8 cellular contexts compared by ENCODE assay signal in genomic region chr3:45689787-45690145, GRCh38. TPM values are rescaled to one million over a fixed set of nuclear protein-coding genes. Genes with fewer than 3 reads are reported as not detected.
DNase-seq lines count a peak whose midpoint lies in the region; ATAC-seq and TF ChIP-seq lines count a peak whose summit lies in the region.

No MANE protein-coding gene starts in this region.

- peak overlapping the region; percentile 87 for H3K4me3 Mint-ChIP-seq in activated CD4-positive, alpha-beta T cell treated with anti-CD3 and anti-CD28 coated beads, Interleukin-2, amount 10 ng/mL, durations not matched to agents 24 days and 14 days

- peak overlapping the region; percentile 94 for H3K27ac Mint-ChIP-seq in activated CD4-positive, alpha-beta T cell treated with anti-CD3 and anti-CD28 coated beads, Interleukin-2, amount 10 ng/mL, durations not matched to agents 24 days and 14 days

- no peaks in the 10 kb centered on the region for H3K27me3 ChIP-seq in layer of hippocampus (ENCODE audit: control insufficient read depth, insufficient read depth, low read length)
- no peaks in the 10 kb centered on the region for H3K27me3 ChIP-seq in thoracic aorta (replicated peaks; ENCODE audit: insufficient read depth)

- peaks cover 17 to 33% of the 10 kb centered on the region in 2 donors for H3K4me1 ChIP-seq in thoracic aorta (ENCODE audit: control insufficient read depth in 1 of 2, low read depth in 2 of 2)

- H3K27ac ChIP-seq in adipose tissue (ENCODE audit: low read depth, low read length): peak overlapping the region; percentile 68
- peak overlapping the region; percentile 85 for H3K27ac ChIP-seq in layer of hippocampus (ENCODE audit: low read depth, low read length)
- peak overlapping the region; percentile 84 to 88 for H3K27ac ChIP-seq in thoracic aorta

- intact Hi-C loops in activated CD4-positive, alpha-beta T cell treated with anti-CD3 and anti-CD28 coated beads, Interleukin-2, amount 10 ng/mL, durations not matched to agents 24 days and 14 days (cut with micrococcal nuclease): loop anchor here (1.0 to 10.0 kb wide), 5 partner anchors 21 to 605 kb away; partner anchors contain the start of gene TMEM158

- peaks cover 4% of the 10 kb centered on the region for H3K27me3 Mint-ChIP-seq in activated CD4-positive, alpha-beta T cell treated with anti-CD3 and anti-CD28 coated beads, Interleukin-2, amount 10 ng/mL, durations not matched to agents 24 days and 14 days

- DNase-seq in activated CD4-positive, alpha-beta T cell treated with anti-CD3 and anti-CD28 coated beads, Interleukin-2, amount 10 ng/mL, durations not matched to agents 24 days and 14 days: no peak
- no peak for DNase-seq in activated CD4-positive, alpha-beta T cell treated with anti-CD3 and anti-CD28 coated beads, Interleukin-2, amount 50 U/mL, for 48 hours
- DNase-seq in thoracic aorta (ENCODE audit: low spot score) (no peak), SW 1271 (lab: John Stamatoyannopoulos, UW) (no peak), NOMO-1 treated with DMSO at 0.1 percent for 48 hours (lab: John Stamatoyannopoulos, UW; ENCODE audit: unreplicated experiment) (no peak)
- DNase-seq in stimulated activated CD8-positive, alpha-beta memory T cell treated with anti-CD3 and anti-CD28 coated beads, Interleukin-4, amount 100 ng/mL, for 48 hours: no peak

- H3K4me1 Mint-ChIP-seq in activated CD4-positive, alpha-beta T cell treated with anti-CD3 and anti-CD28 coated beads, Interleukin-2, amount 10 ng/mL, durations not matched to agents 24 days and 14 days: peaks cover 49% of the 10 kb centered on the region

- WGBS in adipose tissue, 3 donors: 0 to 1% (median 1%) methylated on average over 8 of the region's 8 CpGs

- ATAC-seq in thoracic aorta (ENCODE audit: insufficient number of reproducible peaks, low FRiP score, low read depth): no peak

- H3K36me3 Mint-ChIP-seq in activated CD4-positive, alpha-beta T cell treated with anti-CD3 and anti-CD28 coated beads, Interleukin-2, amount 10 ng/mL, durations not matched to agents 24 days and 14 days (ENCODE audit: low read depth): peaks cover 40% of the 10 kb centered on the region

- H3K4me3 ChIP-seq in thoracic aorta: peak overlapping the region; percentile 89

- H3K36me3 ChIP-seq in thoracic aorta: no peaks in the 10 kb centered on the region

- peaks cover 4% of the 10 kb centered on the region for H3K9me3 Mint-ChIP-seq in activated CD4-positive, alpha-beta T cell treated with anti-CD3 and anti-CD28 coated beads, Interleukin-2, amount 10 ng/mL, durations not matched to agents 24 days and 14 days

- H3K9me3 ChIP-seq in thoracic aorta: no peaks in the 10 kb centered on the region

- no peak for TF ChIP-seq CTCF in thoracic aorta (IDR thresholded peaks at IDR 0.05)

RNA-seq across cellular contexts. Expression of gene SACM1L, which starts 0.6 kb away (rescaled TPM):
- total RNA-seq in activated CD4-positive, alpha-beta T cell treated with anti-CD3 and anti-CD28 coated beads, Interleukin-2, amount 10 ng/mL, durations not matched to agents 24 days and 14 days: 88.0 and 91.7 TPM in 2 replicates
- 10 to 100 TPM; 11.6 to 27.0 (median 20.9) TPM for polyA plus RNA-seq in adipose tissue
- 10 to 100 TPM; 50.5 to 57.3 TPM for total RNA-seq in thoracic aorta
